In the genomic region with DNA sequence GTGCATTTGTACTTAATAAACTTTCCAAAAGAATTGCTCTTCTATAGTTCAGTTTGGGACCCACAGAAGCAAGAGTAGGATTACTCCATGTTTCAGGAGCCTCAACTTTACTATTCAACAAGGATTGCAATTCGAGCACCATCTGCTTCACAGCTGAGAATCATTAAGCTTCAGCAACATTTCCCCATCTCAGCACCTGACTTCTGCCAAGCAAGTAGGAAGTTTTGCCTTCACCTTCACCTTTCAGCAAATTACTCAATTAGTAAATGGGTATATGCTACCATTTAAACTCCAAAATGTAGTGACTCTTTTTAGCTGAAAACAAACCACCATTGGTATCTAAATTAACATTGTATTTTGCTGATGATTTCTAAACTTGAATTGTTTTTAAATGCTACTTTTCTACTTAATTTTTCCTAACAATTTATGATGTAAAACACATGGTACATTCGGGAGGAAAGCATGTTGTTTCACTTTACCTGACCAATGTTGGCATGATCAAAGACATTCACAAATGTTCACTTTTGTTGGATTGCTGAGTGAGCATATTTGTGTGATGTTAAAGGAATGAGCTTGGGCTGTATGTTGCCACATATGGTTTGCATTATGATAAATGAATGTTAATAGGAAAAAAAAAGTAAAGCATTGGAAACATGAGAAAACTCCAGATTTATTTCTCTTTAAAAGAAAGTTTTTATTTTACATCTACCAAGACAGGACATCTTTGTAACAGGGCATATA, we compare ENCODE assay signal across 21 cellular contexts.
DNase-seq lines count a peak whose midpoint lies in the region; ATAC-seq and TF ChIP-seq lines count a peak whose summit lies in the region.
"Had no signal": no experiment of that assay in that cellular context is flagged by ENCODE, and none has a peak within 500 bp of the region (broad histone marks: within the 10 kb centered on the region; RNA-seq: fewer than 3 reads in every experiment).

No MANE protein-coding gene starts in this region.

- no peak overlapping the region for H3K4me3 ChIP-seq in SK-N-SH (ENCODE audit: low read depth in 2 of 2, low read length in 1 of 2)
- H3K4me3 ChIP-seq in fibroblast of lung (replicated peaks in 1 of 4; ENCODE audit: control extremely low read depth in 1 of 4, insufficient read depth in 1 of 4, low read depth in 3 of 4, low read length in 4 of 4): no peak overlapping the region
- no peak overlapping the region for H3K4me3 ChIP-seq in smooth muscle cell
- H3K4me3 ChIP-seq in mesenchymal stem cell (ENCODE audit: insufficient read depth in 1 of 2, low read depth in 1 of 2, low read length in 2 of 2): no peak overlapping the region

- CTCF ChIA-PET in SK-N-SH (lab: Yijun Ruan, JAX): interaction anchor here (0.8 to 1.3 kb wide), 2 partner anchors 16 to 159 kb away, joined by 3 to 4 read pairs; a partner anchor contains a TSS

- H3K79me2 ChIP-seq in SK-N-SH (ENCODE audit: insufficient read depth): peaks cover 17% of the 10 kb centered on the region
- H3K79me2 ChIP-seq in fibroblast of lung (ENCODE audit: control insufficient read depth, insufficient read depth, low read length): no peaks in the 10 kb centered on the region
- peaks cover 67% of the 10 kb centered on the region for H3K79me2 ChIP-seq in smooth muscle cell (ENCODE audit: low read depth)

- H3K4me1 ChIP-seq in SK-N-SH (ENCODE audit: control insufficient read depth in 1 of 2, insufficient read depth in 2 of 2, low read depth in 1 of 2, low read length in 1 of 2): peaks cover 18 to 22% of the 10 kb centered on the region in 2 experiments
- peaks cover 5% of the 10 kb centered on the region for H3K4me1 ChIP-seq in fibroblast of lung (ENCODE audit: control insufficient read depth, extremely low read depth, insufficient read depth, low read length)
- peaks cover 10% of the 10 kb centered on the region for H3K4me1 ChIP-seq in smooth muscle cell (ENCODE audit: low read depth)
- H3K4me1 ChIP-seq in mesenchymal stem cell (ENCODE audit: control insufficient read depth, insufficient read depth, low read depth, low read length): no peaks in the 10 kb centered on the region

- peak; percentile 16 to 49; a peak in 2 of 4 replicates for TF ChIP-seq EP300 in SK-N-SH (IDR thresholded peaks at IDR 0.05; ENCODE audit: borderline replicate concordance in 1 of 2, low read depth in 1 of 2, low read length in 1 of 2)

- H4K20me1 ChIP-seq in SK-N-SH (ENCODE audit: insufficient read depth) (no peaks in the 10 kb centered on the region; the same call in 1 of the 2 replicates), fibroblast of lung (ENCODE audit: control insufficient read depth, extremely low read depth, insufficient read depth, low read length) (no peaks in the 10 kb centered on the region), smooth muscle cell (ENCODE audit: low read depth) (no peaks in the 10 kb centered on the region)

- no peak overlapping the region for H3K14ac ChIP-seq in mesenchymal stem cell (ENCODE audit: low read length in 2 of 2)

- WGBS in SK-N-SH (ENCODE audit: low lambda C conversion rate): 28% methylated on average over 2 of the region's 2 CpGs
- WGBS in smooth muscle cell (ENCODE audit: low lambda C conversion rate): 84% methylated on average over 2 of the region's 2 CpGs
- WGBS in mesenchymal stem cell: 100% methylated on average over 2 of the region's 2 CpGs

- H4K91ac ChIP-seq in mesenchymal stem cell (ENCODE audit: low read length): no peak overlapping the region

- no peak for ATAC-seq in GM21447 (IDR thresholded peaks at IDR 0.05; ENCODE audit: unreplicated experiment)
- ATAC-seq: HCT116; natural killer cell treated with Interleukin-12 subunit alpha and Interleukin-12 subunit beta and Interleukin-15 and Interleukin-18, amount 100 ng/mL, for 72 hours had no signal

- TF ChIP-seq RAD21 in SK-N-SH (IDR thresholded peaks at IDR 0.05; ENCODE audit: low read length): no peak

- no peak overlapping the region for H2BK120ac ChIP-seq in mesenchymal stem cell (ENCODE audit: low read depth, low read length)

- no peak overlapping the region for H3K9ac ChIP-seq in SK-N-SH
- no peak overlapping the region for H3K9ac ChIP-seq in fibroblast of lung (ENCODE audit: insufficient read depth, low read length)
- no peak overlapping the region for H3K9ac ChIP-seq in smooth muscle cell (ENCODE audit: low read depth)
- H3K9ac ChIP-seq in mesenchymal stem cell (ENCODE audit: low read length): no peak overlapping the region

- H2BK12ac ChIP-seq in mesenchymal stem cell (ENCODE audit: low read length in 2 of 2): no peak overlapping the region

- H3K4me2 ChIP-seq in SK-N-SH (peak overlapping the region; percentile 56), fibroblast of lung (ENCODE audit: extremely low read depth, insufficient read depth, low read length) (no peak overlapping the region), smooth muscle cell (peak overlapping the region; percentile 41), mesenchymal stem cell (ENCODE audit: low read length, poor library complexity, severe bottlenecking) (no peak overlapping the region)

- H3K9me2 ChIP-seq in SK-N-SH: no peaks in the 10 kb centered on the region; the same call in 1 of the 2 replicates

- peak; percentile 44 for DNase-seq in DMS 273 (lab: John Stamatoyannopoulos, UW; ENCODE audit: unreplicated experiment)
- no peak for DNase-seq in DMS 273 treated with DMSO at 0.1 percent for 48 hours (lab: John Stamatoyannopoulos, UW)
- DNase-seq in SK-N-SH: peak; percentile 34
- DNase-seq in fibroblast of lung (ENCODE audit: low read depth in 2 of 2): peak; percentile 51 to 54
- no peak for DNase-seq in smooth muscle cell (lab: John Stamatoyannopoulos, UW; ENCODE audit: unreplicated experiment)
- DNase-seq in mesenchymal stem cell: no peak
- no peak for DNase-seq in NOMO-1 treated with DMSO at 0.1 percent for 48 hours (lab: John Stamatoyannopoulos, UW; ENCODE audit: unreplicated experiment)
- DNase-seq: activated CD4-positive, alpha-beta T cell treated with anti-CD3 and anti-CD28 coated beads, Interleukin-2, amount 50 U/mL, for 1 hour; activated CD8-positive, alpha-beta memory T cell treated with anti-CD3 and anti-CD28 coated beads, Interleukin-2, amount 50 U/mL, for 48 hours; aorta; GF-D8; KG1; NCI-H187; NCI-H345; SW 1271 had no signal

- peaks cover 14% of the 10 kb centered on the region for H3K79me1 ChIP-seq in mesenchymal stem cell (replicated peaks; ENCODE audit: low read length, poor library complexity, severe bottlenecking)

- H2AFZ ChIP-seq in SK-N-SH (ENCODE audit: low read depth) (no peak overlapping the region), fibroblast of lung (ENCODE audit: low read length) (no peak overlapping the region), smooth muscle cell (ENCODE audit: low read depth) (no peak overlapping the region), mesenchymal stem cell (ENCODE audit: low read depth, low read length) (no peak overlapping the region)

- no peak overlapping the region for H2BK15ac ChIP-seq in mesenchymal stem cell (ENCODE audit: low read depth, poor library complexity, severe bottlenecking)

- POLR2A ChIA-PET in SK-N-SH (lab: Yijun Ruan, JAX): no interaction called here

- H3K36me3 ChIP-seq in SK-N-SH (replicated peaks in 1 of 2; ENCODE audit: control insufficient read depth in 1 of 2, insufficient read depth in 2 of 2, low read length in 1 of 2) (peaks cover 5 to 12% of the 10 kb centered on the region in 2 experiments), fibroblast of lung (ENCODE audit: control insufficient read depth, insufficient read depth, low read length) (no peaks in the 10 kb centered on the region), smooth muscle cell (ENCODE audit: low read depth) (no peaks in the 10 kb centered on the region), mesenchymal stem cell (ENCODE audit: control insufficient read depth in 1 of 2, insufficient read depth in 2 of 2, low read depth in 1 of 2, low read length in 2 of 2) (no peaks in the 10 kb centered on the region)

- H3F3A ChIP-seq in SK-N-SH (replicated peaks; ENCODE audit: insufficient read depth) (peaks cover 17% of the 10 kb centered on the region), smooth muscle cell (ENCODE audit: low read depth) (no peaks in the 10 kb centered on the region)

- TF ChIP-seq CTCF in SK-N-SH (IDR thresholded peaks at IDR 0.05) (no peak), fibroblast of lung (conservative IDR thresholded peaks at IDR 0.05 in 1 of 2, IDR thresholded peaks at IDR 0.05 in 1 of 2; ENCODE audit: low read depth in 1 of 2, low read length in 2 of 2) (no peak), smooth muscle cell (IDR thresholded peaks at IDR 0.05; ENCODE audit: borderline replicate concordance, insufficient read depth, poor library complexity, severe bottlenecking) (no peak)

- no peaks in the 10 kb centered on the region for H3K27me3 ChIP-seq in SK-N-SH (ENCODE audit: insufficient read depth)
- H3K27me3 ChIP-seq in fibroblast of lung (ENCODE audit: control insufficient read depth, insufficient read depth, low read length): no peaks in the 10 kb centered on the region
- H3K27me3 ChIP-seq in smooth muscle cell (ENCODE audit: low read depth): no peaks in the 10 kb centered on the region
- H3K27me3 ChIP-seq in mesenchymal stem cell (ENCODE audit: control insufficient read depth in 1 of 2, insufficient read depth in 1 of 2, low read length in 2 of 2): no peaks in the 10 kb centered on the region

- no peak overlapping the region for H2BK5ac ChIP-seq in mesenchymal stem cell (ENCODE audit: low read depth, low read length, poor library complexity, severe bottlenecking)

- H4K8ac ChIP-seq in mesenchymal stem cell (ENCODE audit: low read length): no peak overlapping the region

- H3K4ac ChIP-seq in mesenchymal stem cell (ENCODE audit: low read depth in 1 of 2, low read length in 2 of 2): no peak overlapping the region

- no peaks in the 10 kb centered on the region for H3K9me3 ChIP-seq in SK-N-SH
- no peaks in the 10 kb centered on the region for H3K9me3 ChIP-seq in fibroblast of lung (ENCODE audit: control insufficient read depth, insufficient read depth, low read depth, low read length)
- H3K9me3 ChIP-seq in smooth muscle cell (replicated peaks; ENCODE audit: low read depth): no peaks in the 10 kb centered on the region
- no peaks in the 10 kb centered on the region for H3K9me3 ChIP-seq in mesenchymal stem cell (ENCODE audit: control insufficient read depth, low read length)

- no peak overlapping the region for H3K23ac ChIP-seq in mesenchymal stem cell (ENCODE audit: low read length in 2 of 2)

- H2AK5ac ChIP-seq in mesenchymal stem cell (ENCODE audit: low read length, severe bottlenecking): no peak overlapping the region

- peak overlapping the region; percentile 13 to 89; a peak in 3 of 4 replicates for H3K27ac ChIP-seq in SK-N-SH (ENCODE audit: low read depth in 2 of 2, low read length in 1 of 2)
- H3K27ac ChIP-seq in fibroblast of lung (ENCODE audit: insufficient read depth, low read length): no peak overlapping the region
- peak overlapping the region; percentile 47 for H3K27ac ChIP-seq in smooth muscle cell (ENCODE audit: low read depth)
- H3K27ac ChIP-seq in mesenchymal stem cell (ENCODE audit: low read length, poor library complexity, severe bottlenecking): no peak overlapping the region
- H3K27ac ChIP-seq: 22Rv1, C4-2B, HL-60 had no signal

- H3K18ac ChIP-seq in mesenchymal stem cell (ENCODE audit: low read depth in 1 of 2, low read length in 2 of 2): peak overlapping the region in 1 of 2 experiments; percentile 21

Comparison
In these comparisons a context has a peak if more than half of its experiments do, and no peak if none do; other contexts are left out.
1. DNase-seq: peak in DMS 273 (single experiment), SK-N-SH (single experiment) and fibroblast of lung (2 of 2); none in DMS 273 treated with DMSO at 0.1 percent for 48 hours (single experiment), smooth muscle cell (single experiment), mesenchymal stem cell (single experiment) and NOMO-1 treated with DMSO at 0.1 percent for 48 hours (single experiment).
2. H3K27ac ChIP-seq: peak in SK-N-SH (2 of 2) and smooth muscle cell (single experiment); none in fibroblast of lung (single experiment) and mesenchymal stem cell (single experiment).
3. H3K4me2 ChIP-seq: peak in SK-N-SH (single experiment) and smooth muscle cell (single experiment); none in fibroblast of lung (single experiment) and mesenchymal stem cell (single experiment).